10 cellular contexts compared by ENCODE assay signal in the genomic region with DNA sequence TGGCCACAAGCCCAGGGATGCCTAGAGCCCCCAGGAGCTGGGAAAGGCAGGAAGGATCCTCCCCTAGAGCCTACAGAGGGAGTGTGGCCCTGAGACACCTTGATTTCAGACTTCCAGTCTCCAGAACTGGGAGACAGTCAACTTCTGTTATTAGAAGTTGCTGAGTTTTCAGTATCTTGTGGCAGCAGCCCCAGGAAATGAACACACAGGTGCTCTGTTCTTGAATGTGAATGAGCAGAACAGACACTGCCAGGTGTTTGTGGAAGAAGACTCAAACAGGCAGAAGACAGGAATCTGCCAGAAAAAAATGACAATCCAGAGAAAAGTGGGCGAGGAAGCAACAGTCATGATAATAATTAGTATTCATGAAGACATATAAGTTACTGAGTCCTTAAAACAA.
DNase-seq lines count a peak whose midpoint lies in the region; ATAC-seq and TF ChIP-seq lines count a peak whose summit lies in the region.
"Had no signal": no experiment of that assay in that cellular context is flagged by ENCODE, and none has a peak within 500 bp of the region (broad histone marks: within the 10 kb centered on the region; RNA-seq: fewer than 3 reads in every experiment).

No MANE protein-coding gene starts in this region.

- H3K4me3 ChIP-seq in naive thymus-derived CD4-positive, alpha-beta T cell (ENCODE audit: low read length): peak overlapping the region; percentile 17
- no peak overlapping the region for H3K4me3 ChIP-seq in foreskin fibroblast (ENCODE audit: low read depth in 1 of 2, low read length in 2 of 2)
- H3K4me3 ChIP-seq: testis had no signal

- no peak for DNase-seq in T-helper 2 cell treated with Interferon-gamma antibody and Interleukin-4, amounts not matched to agents 5 μg/mL and 100 μg/mL, for 36 hours (ENCODE audit: low spot score)
- DNase-seq in T-helper 2 cell (no peak), activated B cell treated with CpG ODN at 0.5 μM for 24 hours (no peak), foreskin fibroblast (no peak), foreskin keratinocyte (no peak), GF-D8 (lab: John Stamatoyannopoulos, UW) (no peak)
- DNase-seq in naive thymus-derived CD4-positive, alpha-beta T cell: no peak
- DNase-seq: testis had no signal

- POLR2A ChIA-PET in activated B cell treated with CpG ODN at 0.5 μM for 24 hours (lab: Charles Lee): interaction anchor here (0.7 to 1.3 kb wide), 2 partner anchors 24 to 30 kb away, joined by 4 to 9 read pairs; no protein-coding TSS in a partner anchor
- POLR2A ChIA-PET in naive thymus-derived CD4-positive, alpha-beta T cell (lab: Charles Lee): interaction anchor here (0.6 kb wide), 1 partner anchor 137 kb away, joined by 3 read pairs; no protein-coding TSS in a partner anchor

- intact Hi-C loops in activated B cell treated with CpG ODN at 0.5 μM for 24 hours (cut with micrococcal nuclease): loop anchor here (5.0 to 10.0 kb wide), 2 partner anchors 346 to 858 kb away; partner anchors contain the start of gene NLGN4X
- intact Hi-C loops in naive thymus-derived CD4-positive, alpha-beta T cell (cut with micrococcal nuclease): loop anchor here (5.0 to 10.0 kb wide), 3 partner anchors 842 to 1058 kb away; partner anchors contain the start of gene PNPLA4 (in 2 of the 2)

- no peak for TF ChIP-seq CTCF in activated B cell treated with CpG ODN at 0.5 μM for 24 hours (IDR thresholded peaks at IDR 0.05)
- no peak for TF ChIP-seq CTCF in foreskin fibroblast (IDR thresholded peaks at IDR 0.05; ENCODE audit: low read depth, low read length)
- TF ChIP-seq CTCF in foreskin keratinocyte (conservative IDR thresholded peaks at IDR 0.05): no peak

- peaks cover 26 to 29% of the 10 kb centered on the region in 2 donors for H3K4me1 ChIP-seq in naive thymus-derived CD4-positive, alpha-beta T cell (ENCODE audit: control insufficient read depth in 2 of 2, insufficient read depth in 2 of 2, low read length in 2 of 2)
- no peaks in the 10 kb centered on the region for H3K4me1 ChIP-seq in foreskin keratinocyte
- H3K4me1 ChIP-seq: testis had no signal

- H3K9me3 ChIP-seq in naive thymus-derived CD4-positive, alpha-beta T cell (ENCODE audit: control insufficient read depth in 2 of 3, low read length in 3 of 3): no peaks in the 10 kb centered on the region
- H3K9me3 ChIP-seq: testis had no signal

- no peak overlapping the region for H3K27ac ChIP-seq in naive thymus-derived CD4-positive, alpha-beta T cell (ENCODE audit: low read depth, low read length)
- H3K27ac ChIP-seq in foreskin keratinocyte: no peak overlapping the region
- H3K27ac ChIP-seq: 22Rv1, testis had no signal

- peaks cover 32% of the 10 kb centered on the region for H3K4me1 Mint-ChIP-seq in T-helper 2 cell treated with Interferon-gamma antibody and Interleukin-4, amounts not matched to agents 5 μg/mL and 100 μg/mL, for 36 hours (ENCODE audit: low read depth)
- peaks cover 67% of the 10 kb centered on the region for H3K4me1 Mint-ChIP-seq in activated B cell treated with CpG ODN at 0.5 μM for 24 hours
- H3K4me1 Mint-ChIP-seq in naive thymus-derived CD4-positive, alpha-beta T cell: peaks cover 26 to 88% (median 46%) of the 10 kb centered on the region in 7 donors

- no peaks in the 10 kb centered on the region for H3K9me3 Mint-ChIP-seq in T-helper 2 cell treated with Interferon-gamma antibody and Interleukin-4, amounts not matched to agents 5 μg/mL and 100 μg/mL, for 36 hours
- H3K9me3 Mint-ChIP-seq in activated B cell treated with CpG ODN at 0.5 μM for 24 hours: no peaks in the 10 kb centered on the region
- H3K9me3 Mint-ChIP-seq in naive thymus-derived CD4-positive, alpha-beta T cell: no peaks in the 10 kb centered on the region

- no peaks in the 10 kb centered on the region for H3K27me3 ChIP-seq in naive thymus-derived CD4-positive, alpha-beta T cell (ENCODE audit: control insufficient read depth in 2 of 2, insufficient read depth in 2 of 2, low read length in 2 of 2)
- no peaks in the 10 kb centered on the region for H3K27me3 ChIP-seq in foreskin keratinocyte
- H3K27me3 ChIP-seq: testis had no signal

- H3K4me3 Mint-ChIP-seq in T-helper 2 cell treated with Interferon-gamma antibody and Interleukin-4, amounts not matched to agents 5 μg/mL and 100 μg/mL, for 36 hours: peak overlapping the region; percentile 69
- H3K4me3 Mint-ChIP-seq in activated B cell treated with CpG ODN at 0.5 μM for 24 hours: peak overlapping the region; percentile 65
- H3K4me3 Mint-ChIP-seq in naive thymus-derived CD4-positive, alpha-beta T cell: peak overlapping the region; percentile 61 to 89 (median 74)

- peak; percentile 14 for ATAC-seq in GM18907 (IDR thresholded peaks at IDR 0.05; ENCODE audit: unreplicated experiment)
- ATAC-seq in activated B cell treated with CpG ODN at 0.5 μM for 24 hours (ENCODE audit: low read depth): no peak
- no peak for ATAC-seq in naive thymus-derived CD4-positive, alpha-beta T cell
- no peak for ATAC-seq in foreskin keratinocyte

- CTCF ChIA-PET in activated B cell treated with CpG ODN at 0.5 μM for 24 hours (lab: Charles Lee): interaction anchor here (1.0 kb wide), 1 partner anchor 12 kb away, joined by 3 read pairs; no protein-coding TSS in a partner anchor
- CTCF ChIA-PET in naive thymus-derived CD4-positive, alpha-beta T cell (lab: Charles Lee): no interaction called here

- H3K36me3 Mint-ChIP-seq in T-helper 2 cell treated with Interferon-gamma antibody and Interleukin-4, amounts not matched to agents 5 μg/mL and 100 μg/mL, for 36 hours (ENCODE audit: low read depth): peaks cover 10% of the 10 kb centered on the region
- H3K36me3 Mint-ChIP-seq in activated B cell treated with CpG ODN at 0.5 μM for 24 hours (ENCODE audit: low read depth): peaks cover 2% of the 10 kb centered on the region
- H3K36me3 Mint-ChIP-seq in naive thymus-derived CD4-positive, alpha-beta T cell: peaks cover 0 to 8% (median 4%) of the 10 kb centered on the region in 5 donors

- H3K36me3 ChIP-seq in naive thymus-derived CD4-positive, alpha-beta T cell (ENCODE audit: control insufficient read depth in 2 of 3, insufficient read depth in 3 of 3, low read length in 3 of 3): no peaks in the 10 kb centered on the region

- H3K27ac Mint-ChIP-seq in T-helper 2 cell treated with Interferon-gamma antibody and Interleukin-4, amounts not matched to agents 5 μg/mL and 100 μg/mL, for 36 hours: peak overlapping the region; percentile 44
- H3K27ac Mint-ChIP-seq in activated B cell treated with CpG ODN at 0.5 μM for 24 hours: peak overlapping the region; percentile 84
- peak overlapping the region in 8 of 9 donors; percentile 67 to 97 (median 85) for H3K27ac Mint-ChIP-seq in naive thymus-derived CD4-positive, alpha-beta T cell

- H3K27me3 Mint-ChIP-seq in T-helper 2 cell treated with Interferon-gamma antibody and Interleukin-4, amounts not matched to agents 5 μg/mL and 100 μg/mL, for 36 hours (ENCODE audit: low read depth): peaks cover 2% of the 10 kb centered on the region
- H3K27me3 Mint-ChIP-seq in activated B cell treated with CpG ODN at 0.5 μM for 24 hours: no peaks in the 10 kb centered on the region
- no peaks in the 10 kb centered on the region for H3K27me3 Mint-ChIP-seq in naive thymus-derived CD4-positive, alpha-beta T cell
